8 cellular contexts compared by ENCODE assay signal in the genomic region with DNA sequence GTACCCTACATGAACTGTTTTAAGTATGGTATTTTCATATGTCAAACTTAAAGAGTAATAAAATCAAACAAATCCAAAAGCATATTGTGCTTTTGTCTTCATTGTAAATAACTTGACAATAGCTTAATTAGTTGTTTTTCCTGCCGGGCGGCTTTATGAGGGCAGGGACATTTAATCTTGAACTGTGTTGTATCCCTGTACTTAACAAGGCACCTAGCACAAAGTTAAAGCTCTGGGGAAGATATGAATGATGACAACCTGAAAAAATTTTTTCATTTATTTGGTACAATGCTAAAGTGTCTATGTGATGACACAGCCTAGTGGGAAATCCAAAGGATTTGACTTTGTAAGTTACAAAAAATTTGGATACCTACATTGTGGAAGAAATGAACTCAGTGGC. TPM values are rescaled to one million over a fixed set of nuclear protein-coding genes. Genes with fewer than 3 reads are reported as not detected.
DNase-seq lines count a peak whose midpoint lies in the region; ATAC-seq lines count a peak whose summit lies in the region.

No MANE protein-coding gene starts in this region.

- peak overlapping the region; percentile 93 for H3K4me3 Mint-ChIP-seq in activated CD4-positive, alpha-beta memory T cell treated with anti-CD3 and anti-CD28 coated beads for 36 hours
- H3K4me3 Mint-ChIP-seq in stimulated activated memory B cell treated with anti-CD40 and anti-IgM and Interleukin-4, amounts not matched to agents 10 μg/mL and 1 μg/mL and 100 μg/mL, for 72 hours = peak overlapping the region; percentile 93

- H3K27ac Mint-ChIP-seq in activated CD4-positive, alpha-beta memory T cell treated with anti-CD3 and anti-CD28 coated beads for 36 hours = no peak overlapping the region
- peak overlapping the region; percentile 82 for H3K27ac Mint-ChIP-seq in stimulated activated memory B cell treated with anti-CD40 and anti-IgM and Interleukin-4, amounts not matched to agents 10 μg/mL and 1 μg/mL and 100 μg/mL, for 72 hours

- no peak overlapping the region for H3K27ac ChIP-seq in right cardiac atrium (ENCODE audit: low read length)

- peaks cover 18% of the 10 kb centered on the region for H3K4me1 Mint-ChIP-seq in activated CD4-positive, alpha-beta memory T cell treated with anti-CD3 and anti-CD28 coated beads for 36 hours (ENCODE audit: low read depth)
- peaks cover 14% of the 10 kb centered on the region for H3K4me1 Mint-ChIP-seq in stimulated activated memory B cell treated with anti-CD40 and anti-IgM and Interleukin-4, amounts not matched to agents 10 μg/mL and 1 μg/mL and 100 μg/mL, for 72 hours

- DNase-seq in DMS53 (lab: John Stamatoyannopoulos, UW) = peak; percentile 31
- no peak for DNase-seq in DMS53 treated with DMSO at 0.1 percent for 48 hours (lab: John Stamatoyannopoulos, UW; ENCODE audit: unreplicated experiment)
- DNase-seq in activated CD4-positive, alpha-beta memory T cell treated with anti-CD3 and anti-CD28 coated beads for 36 hours = no peak
- DNase-seq in right cardiac atrium = no peak
- no peak for DNase-seq in iPS-NIHi7 (ENCODE audit: extremely low spot score)
- DNase-seq in stimulated activated naive CD4-positive, alpha-beta T cell treated with Interleukin-2 at 50 U/mL for 16 hours (lab: John Stamatoyannopoulos, UW) = no peak
- DNase-seq in NCI-H1417 (lab: John Stamatoyannopoulos, UW) = no peak

- 74% methylated on average over 2 of the region's 2 CpGs for WGBS in right cardiac atrium

- POLR2A ChIA-PET in activated CD4-positive, alpha-beta memory T cell treated with anti-CD3 and anti-CD28 coated beads for 36 hours (lab: Charles Lee) = interaction anchor here (1.2 kb wide), 1 partner anchor 13 kb away, joined by 3 read pairs; no protein-coding TSS in a partner anchor

- peaks cover 2% of the 10 kb centered on the region for H3K27me3 ChIP-seq in right cardiac atrium (ENCODE audit: control insufficient read depth, insufficient read depth)

- CTCF ChIA-PET in activated CD4-positive, alpha-beta memory T cell treated with anti-CD3 and anti-CD28 coated beads for 36 hours (lab: Charles Lee) = interaction anchor here (0.6 to 2.4 kb wide), 5 partner anchors 14 to 542 kb away, joined by 3 to 10 read pairs (median 3); a partner anchor contains a TSS

- no peaks in the 10 kb centered on the region for H3K9me3 Mint-ChIP-seq in activated CD4-positive, alpha-beta memory T cell treated with anti-CD3 and anti-CD28 coated beads for 36 hours
- H3K9me3 Mint-ChIP-seq in stimulated activated memory B cell treated with anti-CD40 and anti-IgM and Interleukin-4, amounts not matched to agents 10 μg/mL and 1 μg/mL and 100 μg/mL, for 72 hours = no peaks in the 10 kb centered on the region

- no peaks in the 10 kb centered on the region for H3K4me1 ChIP-seq in right cardiac atrium (ENCODE audit: control insufficient read depth, insufficient read depth, low read length)

- no peaks in the 10 kb centered on the region for H3K36me3 Mint-ChIP-seq in activated CD4-positive, alpha-beta memory T cell treated with anti-CD3 and anti-CD28 coated beads for 36 hours
- no peaks in the 10 kb centered on the region for H3K36me3 Mint-ChIP-seq in stimulated activated memory B cell treated with anti-CD40 and anti-IgM and Interleukin-4, amounts not matched to agents 10 μg/mL and 1 μg/mL and 100 μg/mL, for 72 hours

- H3K4me3 ChIP-seq in right cardiac atrium (ENCODE audit: low read length) = peak overlapping the region; percentile 45

- H3K9me3 ChIP-seq in right cardiac atrium (ENCODE audit: control insufficient read depth, low read length) = no peaks in the 10 kb centered on the region

- intact Hi-C loops in activated CD4-positive, alpha-beta memory T cell treated with anti-CD3 and anti-CD28 coated beads for 36 hours (cut with micrococcal nuclease) = no loop called here
- intact Hi-C loops in right cardiac atrium (cut with DNase I) = no loop called here

- ATAC-seq in right cardiac atrium = no peak
- ATAC-seq in stimulated activated memory B cell treated with anti-CD40 and anti-IgM and Interleukin-4, amounts not matched to agents 10 μg/mL and 1 μg/mL and 100 μg/mL, for 72 hours = no peak

- peaks cover 3% of the 10 kb centered on the region for H3K27me3 Mint-ChIP-seq in activated CD4-positive, alpha-beta memory T cell treated with anti-CD3 and anti-CD28 coated beads for 36 hours
- peaks cover 21% of the 10 kb centered on the region for H3K27me3 Mint-ChIP-seq in stimulated activated memory B cell treated with anti-CD40 and anti-IgM and Interleukin-4, amounts not matched to agents 10 μg/mL and 1 μg/mL and 100 μg/mL, for 72 hours

RNA-seq across cellular contexts. Expression of a gene that starts 0.5 kb away (rescaled TPM):
- total RNA-seq in activated CD4-positive, alpha-beta memory T cell treated with anti-CD3 and anti-CD28 coated beads for 36 hours = 10 to 100 TPM; 15.0 to 17.6 TPM
- total RNA-seq in right cardiac atrium = 1 to 10 TPM; 7.6 to 9.7 (median 9.0) TPM
- polyA plus RNA-seq in right cardiac atrium = 3.9 TPM
